14 cellular contexts compared by ENCODE assay signal in genomic region chr22:46764779-46765485, GRCh38. TPM values are rescaled to one million over a fixed set of nuclear protein-coding genes. Genes with fewer than 3 reads are reported as not detected.
DNase-seq lines count a peak whose midpoint lies in the region; FAIRE-seq and TF ChIP-seq lines count a peak whose summit lies in the region.
"Had no signal": no experiment of that assay in that cellular context is flagged by ENCODE, and none has a peak within 500 bp of the region (broad histone marks: within the 10 kb centered on the region; RNA-seq: fewer than 3 reads in every experiment).

No MANE protein-coding gene starts in this region.

- H3K27ac ChIP-seq in CD8-positive, alpha-beta memory T cell (ENCODE audit: low read depth, low read length), result no peak overlapping the region
- H3K27ac ChIP-seq in astrocyte (ENCODE audit: low read depth, low read length) (no peak overlapping the region), testis (no peak overlapping the region), right atrium auricular region (no peak overlapping the region)

- TF ChIP-seq POLR2A in testis (IDR thresholded peaks at IDR 0.05), result no peak

- no peaks in the 10 kb centered on the region for H3K9me3 Mint-ChIP-seq in CD8-positive, alpha-beta memory T cell
- H3K9me3 Mint-ChIP-seq in IgD-negative memory B cell (no peaks in the 10 kb centered on the region), astrocyte (ENCODE audit: unreplicated experiment) (no peaks in the 10 kb centered on the region), nephron (no peaks in the 10 kb centered on the region)

- H4K20me1 ChIP-seq in astrocyte (ENCODE audit: insufficient read depth, low read length), result peaks cover 35% of the 10 kb centered on the region

- peaks cover 57 to 86% (median 72%) of the 10 kb centered on the region in 3 donors for H3K4me1 Mint-ChIP-seq in CD8-positive, alpha-beta memory T cell
- H3K4me1 Mint-ChIP-seq in IgD-negative memory B cell (peaks cover 48 to 64% (median 58%) of the 10 kb centered on the region in 3 donors), astrocyte (ENCODE audit: low read depth, unreplicated experiment) (peaks cover 26% of the 10 kb centered on the region), nephron (peaks cover 62% of the 10 kb centered on the region)

- H3K27ac Mint-ChIP-seq in CD8-positive, alpha-beta memory T cell, result peak overlapping the region; percentile 54 to 100 (median 100)
- H3K27ac Mint-ChIP-seq in IgD-negative memory B cell, result peak overlapping the region; percentile 73 to 98 (median 95)
- no peak overlapping the region for H3K27ac Mint-ChIP-seq in astrocyte (ENCODE audit: unreplicated experiment)
- no peak overlapping the region for H3K27ac Mint-ChIP-seq in nephron

- H3K9me3 ChIP-seq in CD8-positive, alpha-beta memory T cell (ENCODE audit: low read length), result no peaks in the 10 kb centered on the region
- no peaks in the 10 kb centered on the region for H3K9me3 ChIP-seq in astrocyte (ENCODE audit: insufficient read depth, low read depth, low read length)
- H3K9me3 ChIP-seq in testis, result no peaks in the 10 kb centered on the region
- no peaks in the 10 kb centered on the region for H3K9me3 ChIP-seq in right atrium auricular region
- H3K9me3 ChIP-seq: tibial artery had no signal

- peaks cover 37% of the 10 kb centered on the region for H3K4me1 ChIP-seq in CD8-positive, alpha-beta memory T cell (ENCODE audit: insufficient read depth, low read length)
- peaks cover 17% of the 10 kb centered on the region for H3K4me1 ChIP-seq in astrocyte (ENCODE audit: insufficient read depth, low read length)
- peaks cover 12% of the 10 kb centered on the region for H3K4me1 ChIP-seq in testis
- peaks cover 0 to 57% of the 10 kb centered on the region in 2 donors for H3K4me1 ChIP-seq in right atrium auricular region

- no peak overlapping the region for H3K9ac ChIP-seq in astrocyte (ENCODE audit: low read length)

- CTCF ChIA-PET in CD8-positive, alpha-beta memory T cell (lab: Charles Lee), result interaction anchor here (0.7 to 11.8 kb wide), 2 partner anchors 34 to 38 kb away, joined by 3 to 133 read pairs; no protein-coding TSS in a partner anchor

- H3K27me3 Mint-ChIP-seq in CD8-positive, alpha-beta memory T cell, result no peaks in the 10 kb centered on the region
- no peaks in the 10 kb centered on the region for H3K27me3 Mint-ChIP-seq in IgD-negative memory B cell
- no peaks in the 10 kb centered on the region for H3K27me3 Mint-ChIP-seq in astrocyte (ENCODE audit: low read depth, unreplicated experiment)
- H3K27me3 Mint-ChIP-seq in nephron (ENCODE audit: low read depth), result no peaks in the 10 kb centered on the region

- intact Hi-C loops in testis (cut with DNase I; ENCODE audit: low total_unique reads), result no loop called here

- no peaks in the 10 kb centered on the region for H3K27me3 ChIP-seq in CD8-positive, alpha-beta memory T cell (ENCODE audit: insufficient read depth, low read length, poor library complexity, severe bottlenecking)
- H3K27me3 ChIP-seq in astrocyte (ENCODE audit: insufficient read depth, low read length) (no peaks in the 10 kb centered on the region), testis (no peaks in the 10 kb centered on the region), right atrium auricular region (no peaks in the 10 kb centered on the region)
- H3K27me3 ChIP-seq: tibial artery had no signal

- H3K36me3 ChIP-seq in CD8-positive, alpha-beta memory T cell (ENCODE audit: insufficient read depth, low read length), result no peaks in the 10 kb centered on the region
- H3K36me3 ChIP-seq in astrocyte (ENCODE audit: insufficient read depth, low read length), result no peaks in the 10 kb centered on the region
- no peaks in the 10 kb centered on the region for H3K36me3 ChIP-seq in testis (ENCODE audit: low read depth, missing control alignments)
- H3K36me3 ChIP-seq in right atrium auricular region, result no peaks in the 10 kb centered on the region
- H3K36me3 ChIP-seq: tibial artery had no signal

- peaks cover 77% of the 10 kb centered on the region for H3K79me2 ChIP-seq in astrocyte (ENCODE audit: insufficient read depth, low read length)

- DNase-seq in CD8-positive, alpha-beta memory T cell, result no peak
- DNase-seq in astrocyte (ENCODE audit: low read depth) (no peak), D721Med (ENCODE audit: insufficient read length, low spot score) (no peak), NCI-H1417 treated with DMSO at 0.1 percent for 48 hours (lab: John Stamatoyannopoulos, UW) (no peak), testis (no peak), right atrium auricular region (ENCODE audit: low spot score) (no peak)
- DNase-seq: activated CD8-positive, alpha-beta memory T cell treated with anti-CD3 and anti-CD28 coated beads for 24 hours; anterior cingulate cortex; foreskin fibroblast; tibial artery had no signal

- H3K4me3 ChIP-seq in CD8-positive, alpha-beta memory T cell (ENCODE audit: low read length), result no peak overlapping the region
- H3K4me3 ChIP-seq in astrocyte (ENCODE audit: insufficient read depth, low read depth, low read length) (no peak overlapping the region), testis (no peak overlapping the region), right atrium auricular region (no peak overlapping the region)
- H3K4me3 ChIP-seq: skin epidermis, tibial artery had no signal

- POLR2A ChIA-PET in CD8-positive, alpha-beta memory T cell (lab: Charles Lee), result interaction anchor here (1.0 kb wide), 1 partner anchor 9 kb away, joined by 3 read pairs; no protein-coding TSS in a partner anchor

- peak overlapping the region; percentile 96 to 100 (median 99) for H3K4me3 Mint-ChIP-seq in CD8-positive, alpha-beta memory T cell
- peak overlapping the region; percentile 97 to 99 (median 98) for H3K4me3 Mint-ChIP-seq in IgD-negative memory B cell
- peak overlapping the region; percentile 18 for H3K4me3 Mint-ChIP-seq in astrocyte (ENCODE audit: unreplicated experiment)
- H3K4me3 Mint-ChIP-seq in nephron, result peak overlapping the region; percentile 97 to 100 (median 98)

- WGBS in testis, 2 donors, result 88% methylated on average over 6 of the region's 6 CpGs

- FAIRE-seq in astrocyte (lab: Jason Lieb, UNC), result no peak
- no peak for FAIRE-seq in D721Med (lab: Jason Lieb, UNC)
- FAIRE-seq: islet of Langerhans had no signal

- H2AFZ ChIP-seq in astrocyte (ENCODE audit: low read depth, low read length), result no peak overlapping the region

- H3K4me2 ChIP-seq in astrocyte (ENCODE audit: low read length), result no peak overlapping the region

- peaks cover 0 to 50% (median 3%) of the 10 kb centered on the region in 3 donors for H3K36me3 Mint-ChIP-seq in CD8-positive, alpha-beta memory T cell
- H3K36me3 Mint-ChIP-seq in IgD-negative memory B cell (peaks cover 2% of the 10 kb centered on the region), astrocyte (ENCODE audit: low read depth, unreplicated experiment) (peaks cover 7% of the 10 kb centered on the region), nephron (ENCODE audit: low read depth) (no peaks in the 10 kb centered on the region)

- TF ChIP-seq CTCF in astrocyte (IDR thresholded peaks at IDR 0.05; ENCODE audit: insufficient read depth, low read depth, low read length), result no peak
- no peak for TF ChIP-seq CTCF in nephron (IDR thresholded peaks at IDR 0.05; ENCODE audit: unreplicated experiment in 3 of 3)
- TF ChIP-seq CTCF in D721Med (IDR thresholded peaks at IDR 0.05; ENCODE audit: insufficient read depth, missing control alignments), result no peak
- TF ChIP-seq CTCF in testis (IDR thresholded peaks at IDR 0.05), result no peak
- TF ChIP-seq CTCF in right atrium auricular region (IDR thresholded peaks at IDR 0.05), result no peak

RNA-seq across cellular contexts. Expression of gene TBC1D22A, which starts 2.5 kb away (rescaled TPM):
- 10 to 100 TPM; 34.0 to 34.8 TPM for total RNA-seq in CD8-positive, alpha-beta memory T cell
- polyA plus RNA-seq in CD8-positive, alpha-beta memory T cell, result 26.6 TPM
- polyA plus RNA-seq in IgD-negative memory B cell (64.3 TPM), testis (ENCODE audit: insufficient read depth, low read depth, low replicate concordance) (16.6 TPM)
- total RNA-seq in astrocyte (20.9 and 24.2 TPM in 2 replicates), testis (10 to 100 TPM; 28.5 to 32.8 TPM), right atrium auricular region (10 to 100 TPM; 11.5 to 15.4 TPM)

RNA-seq across cellular contexts. Expression of gene CERK, which starts 26.9 kb away (rescaled TPM):
- total RNA-seq in CD8-positive, alpha-beta memory T cell, result 10 to 100 TPM; 64.3 to 64.5 TPM
- 108 TPM for polyA plus RNA-seq in CD8-positive, alpha-beta memory T cell
- polyA plus RNA-seq in IgD-negative memory B cell (11.7 TPM), testis (ENCODE audit: insufficient read depth, low read depth, low replicate concordance) (21.3 TPM)
- total RNA-seq in astrocyte (18.8 and 23.2 TPM in 2 replicates), testis (10 to 100 TPM; 14.0 to 17.0 TPM), right atrium auricular region (10 to 100 TPM; 46.0 to 59.8 TPM)

Comparison
In these comparisons a context has a peak if more than half of its experiments do, and no peak if none do; other contexts are left out.
1. H3K27ac Mint-ChIP-seq: peak in CD8-positive, alpha-beta memory T cell (8 of 8) and IgD-negative memory B cell (3 of 3); none in astrocyte (single experiment) and nephron (0 of 3).
2. H3K4me3 Mint-ChIP-seq: peak in every context shown above with its lines; median percentile 99 in CD8-positive, alpha-beta memory T cell; 98 in IgD-negative memory B cell; 98 in nephron; 18 in astrocyte.